In the genomic region with DNA sequence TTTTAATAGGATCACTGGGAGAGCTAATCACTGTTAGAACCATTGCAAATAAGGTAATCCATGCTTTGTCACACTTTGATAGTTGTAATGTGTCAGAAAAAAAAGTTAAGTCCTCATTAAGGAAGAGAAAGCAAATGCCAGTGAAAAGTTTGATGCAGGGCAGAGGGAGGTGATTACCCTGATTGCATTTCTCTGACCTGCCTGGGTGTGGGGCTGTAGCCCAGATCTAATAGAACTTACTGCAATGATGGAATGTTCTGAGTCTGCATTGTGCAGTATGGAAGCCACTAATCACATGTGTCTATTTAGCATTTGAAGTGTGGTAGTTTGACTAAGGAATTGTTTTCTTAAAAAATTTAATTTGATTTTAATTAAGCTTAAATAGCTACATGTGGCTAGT, we compare ENCODE assay signal across 8 cellular contexts.
A peak's percentile ranks its signal among the peaks of the same experiment; 100 is the strongest.
DNase-seq lines count a peak whose midpoint lies in the region; ATAC-seq and TF ChIP-seq lines count a peak whose summit lies in the region.

No MANE protein-coding gene starts in this region.

- in situ Hi-C loops in GM13976 (cut with MboI; ENCODE audit: low sequenced_read_pairs, unreplicated experiment): no loop called here

- BruUV-seq in PC-9 (replicated peaks; lab: Mats Ljungman, UMichigan): no TSS peak

- H3K4me3 Mint-ChIP-seq in T-helper 2 cell treated with Interferon-gamma antibody and Interleukin-4, amounts not matched to agents 5 μg/mL and 100 μg/mL, for 36 hours: no peak overlapping the region

- CTCF ChIA-PET in PC-9 (lab: Charles Lee): no interaction called here

- H2BK5ac ChIP-seq in mesendoderm (ENCODE audit: low read length): no peak overlapping the region

- no peaks in the 10 kb centered on the region for H3K79me2 ChIP-seq in PC-9 (ENCODE audit: low read depth)
- no peaks in the 10 kb centered on the region for H3K79me2 ChIP-seq in mesendoderm (ENCODE audit: control insufficient read depth, insufficient read depth, low read length)
- H3K79me2 ChIP-seq in osteoblast (ENCODE audit: insufficient read depth, low read length): no peaks in the 10 kb centered on the region

- POLR2A ChIA-PET in PC-9 (lab: Charles Lee; ENCODE audit: unreplicated experiment): no interaction called here

- no peak overlapping the region for H3K4ac ChIP-seq in mesendoderm (ENCODE audit: low read depth, low read length)

- H3K4me3 ChIP-seq in PC-9 (no peak overlapping the region), mesendoderm (ENCODE audit: low read length) (no peak overlapping the region), osteoblast (ENCODE audit: insufficient read depth, low read length) (no peak overlapping the region)

- H3K79me1 ChIP-seq in mesendoderm (ENCODE audit: low read length): no peaks in the 10 kb centered on the region

- H3K27me3 Mint-ChIP-seq in T-helper 2 cell treated with Interferon-gamma antibody and Interleukin-4, amounts not matched to agents 5 μg/mL and 100 μg/mL, for 36 hours (ENCODE audit: low read depth): no peaks in the 10 kb centered on the region

- no peak overlapping the region for H3K56ac ChIP-seq in mesendoderm (ENCODE audit: low read length)

- H3K4me2 ChIP-seq in PC-9 (no peak overlapping the region), mesendoderm (ENCODE audit: low read length) (no peak overlapping the region), osteoblast (ENCODE audit: insufficient read depth, low read length) (no peak overlapping the region)

- no peaks in the 10 kb centered on the region for H3K27me3 ChIP-seq in PC-9 (ENCODE audit: insufficient read depth, low read depth)
- no peaks in the 10 kb centered on the region for H3K27me3 ChIP-seq in mesendoderm (ENCODE audit: insufficient read depth, low read length, poor library complexity)
- H3K27me3 ChIP-seq in osteoblast (ENCODE audit: insufficient read depth, low read length): no peaks in the 10 kb centered on the region

- ATAC-seq in HG02623 (IDR thresholded peaks at IDR 0.05; ENCODE audit: unreplicated experiment) (peak; percentile 59), HG03025 (IDR thresholded peaks at IDR 0.05; ENCODE audit: low FRiP score, unreplicated experiment) (no peak), GM19463 (IDR thresholded peaks at IDR 0.05; ENCODE audit: unreplicated experiment) (no peak)

- H4K20me1 ChIP-seq in PC-9 (ENCODE audit: insufficient read depth) (no peaks in the 10 kb centered on the region), osteoblast (ENCODE audit: insufficient read depth, low read length) (no peaks in the 10 kb centered on the region)

- no peak overlapping the region for H4K5ac ChIP-seq in mesendoderm (ENCODE audit: low read length)

- H3K9ac ChIP-seq in mesendoderm (ENCODE audit: low read length): no peak overlapping the region

- intact Hi-C loops in PC-9 (cut with micrococcal nuclease; ENCODE audit: unreplicated experiment): no loop called here

- H2BK15ac ChIP-seq in mesendoderm (replicated peaks; ENCODE audit: low read depth): no peak overlapping the region

- TF ChIP-seq CTCF in GM13976 (IDR thresholded peaks at IDR 0.05; ENCODE audit: borderline replicate concordance, control extremely low read depth, extremely low read depth, insufficient read depth, missing control alignments): peak; percentile 19
- peak; percentile 44 for TF ChIP-seq CTCF in PC-9 (conservative IDR thresholded peaks at IDR 0.05)
- no peak for TF ChIP-seq CTCF in osteoblast (IDR thresholded peaks at IDR 0.05; ENCODE audit: extremely low read depth, low read depth, low read length)

- DNase-seq in GM13976 (ENCODE audit: low spot score) (no peak), PC-9 (no peak), mesendoderm (peak; percentile 47), osteoblast (ENCODE audit: insufficient read length, low spot score, missing footprints) (no peak)
- DNase-seq in T-helper 2 cell treated with Interferon-gamma antibody and Interleukin-4, amounts not matched to agents 5 μg/mL and 100 μg/mL, for 36 hours (ENCODE audit: low spot score): no peak

- H4K8ac ChIP-seq in mesendoderm (ENCODE audit: low read depth, low read length): no peak overlapping the region

- H3K9me3 Mint-ChIP-seq in T-helper 2 cell treated with Interferon-gamma antibody and Interleukin-4, amounts not matched to agents 5 μg/mL and 100 μg/mL, for 36 hours: no peaks in the 10 kb centered on the region

- H3K27ac Mint-ChIP-seq in T-helper 2 cell treated with Interferon-gamma antibody and Interleukin-4, amounts not matched to agents 5 μg/mL and 100 μg/mL, for 36 hours: no peak overlapping the region

- no peak overlapping the region for H2AK5ac ChIP-seq in mesendoderm (ENCODE audit: low read length)

- H3K27ac ChIP-seq in PC-9: no peak overlapping the region
- no peak overlapping the region for H3K27ac ChIP-seq in mesendoderm (ENCODE audit: low read depth, low read length)
- no peak overlapping the region for H3K27ac ChIP-seq in osteoblast (ENCODE audit: low read depth, low read length)

- H3K36me3 ChIP-seq in PC-9 (ENCODE audit: low read depth) (no peaks in the 10 kb centered on the region), mesendoderm (ENCODE audit: control insufficient read depth, insufficient read depth, low read length) (no peaks in the 10 kb centered on the region), osteoblast (ENCODE audit: insufficient read depth, low read length) (no peaks in the 10 kb centered on the region)

- no peaks in the 10 kb centered on the region for H3K36me3 Mint-ChIP-seq in T-helper 2 cell treated with Interferon-gamma antibody and Interleukin-4, amounts not matched to agents 5 μg/mL and 100 μg/mL, for 36 hours (ENCODE audit: low read depth)

- H3K9me3 ChIP-seq in PC-9 (ENCODE audit: insufficient read depth, low read depth): no peaks in the 10 kb centered on the region
- no peaks in the 10 kb centered on the region for H3K9me3 ChIP-seq in osteoblast (ENCODE audit: low read depth, low read length)

- H3F3A ChIP-seq in PC-9 (ENCODE audit: insufficient read depth, low read depth): no peaks in the 10 kb centered on the region

- no peak overlapping the region for H2AFZ ChIP-seq in PC-9
- no peak overlapping the region for H2AFZ ChIP-seq in osteoblast (ENCODE audit: low read length)

- H3K4me1 Mint-ChIP-seq in T-helper 2 cell treated with Interferon-gamma antibody and Interleukin-4, amounts not matched to agents 5 μg/mL and 100 μg/mL, for 36 hours (ENCODE audit: low read depth): no peaks in the 10 kb centered on the region

- no peak overlapping the region for H3K18ac ChIP-seq in mesendoderm (ENCODE audit: low read length)

- H3K4me1 ChIP-seq in PC-9 (replicated peaks; ENCODE audit: insufficient read depth) (no peaks in the 10 kb centered on the region), mesendoderm (ENCODE audit: control insufficient read depth, low read depth, low read length) (no peaks in the 10 kb centered on the region), osteoblast (ENCODE audit: insufficient read depth, low read length) (no peaks in the 10 kb centered on the region)

- H3K23ac ChIP-seq in mesendoderm (ENCODE audit: low read length): no peak overlapping the region

- no peak overlapping the region for H2BK120ac ChIP-seq in mesendoderm (ENCODE audit: low read depth, low read length)

- no peaks in the 10 kb centered on the region for H3K9me2 ChIP-seq in PC-9 (ENCODE audit: insufficient read depth)
